Comparison of ENCODE assay signal across 20 cellular contexts in genomic region chr4:145486603-145487002, GRCh38. TPM values are rescaled to one million over a fixed set of nuclear protein-coding genes. Genes with fewer than 3 reads are reported as not detected.
DNase-seq lines count a peak whose midpoint lies in the region; FAIRE-seq and TF ChIP-seq lines count a peak whose summit lies in the region.
"Had no signal": no experiment of that assay in that cellular context is flagged by ENCODE, and none has a peak within 500 bp of the region (broad histone marks: within the 10 kb centered on the region; RNA-seq: fewer than 3 reads in every experiment).

No MANE protein-coding gene starts in this region.

- no peak overlapping the region for H3K27ac ChIP-seq in BLaER1
- peak overlapping the region; percentile 97 for H3K27ac ChIP-seq in OCI-LY1 (ENCODE audit: low read depth, low read length, poor library complexity, severe bottlenecking)
- no peak overlapping the region for H3K27ac ChIP-seq in keratinocyte (ENCODE audit: control insufficient read depth, insufficient read depth, low read length)
- H3K27ac ChIP-seq in trophoblast cell (ENCODE audit: low read depth, low read length), result no peak overlapping the region

- H2BK12ac ChIP-seq in trophoblast cell (ENCODE audit: low read length), result no peak overlapping the region

- no peak overlapping the region for H4K12ac ChIP-seq in trophoblast cell (ENCODE audit: low read depth, low read length)

- H3K18ac ChIP-seq in trophoblast cell (ENCODE audit: low read length), result no peak overlapping the region

- H3K4me1 ChIP-seq in BLaER1, result peaks cover 79% of the 10 kb centered on the region
- H3K4me1 ChIP-seq in OCI-LY1 (ENCODE audit: insufficient read depth, low read length, severe bottlenecking), result peaks cover 75% of the 10 kb centered on the region
- peaks cover 30% of the 10 kb centered on the region for H3K4me1 ChIP-seq in keratinocyte (ENCODE audit: control insufficient read depth, extremely low read depth, insufficient read depth, low read length)
- H3K4me1 ChIP-seq in trophoblast cell (ENCODE audit: control insufficient read depth in 1 of 2, insufficient read depth in 2 of 2, low read length in 2 of 2), result peaks cover 0 to 2% of the 10 kb centered on the region in 2 experiments

- WGBS in trophoblast cell (ENCODE audit: extremely low coverage, insufficient coverage, insufficient read length), result no CpG with 5 or more reads among the region's 3 CpGs

- H2BK5ac ChIP-seq in trophoblast cell (ENCODE audit: low read depth, low read length, poor library complexity), result no peak overlapping the region

- no peak overlapping the region for H3K14ac ChIP-seq in trophoblast cell (ENCODE audit: low read length)

- peaks cover 72% of the 10 kb centered on the region for H4K20me1 ChIP-seq in BLaER1
- no peaks in the 10 kb centered on the region for H4K20me1 ChIP-seq in OCI-LY1 (ENCODE audit: insufficient read depth, low read length)
- no peaks in the 10 kb centered on the region for H4K20me1 ChIP-seq in keratinocyte (ENCODE audit: control insufficient read depth, extremely low read depth, insufficient read depth, low read length)

- H3K9ac ChIP-seq in BLaER1, result no peak overlapping the region
- peak overlapping the region; percentile 97 for H3K9ac ChIP-seq in OCI-LY1 (ENCODE audit: low read length)
- no peak overlapping the region for H3K9ac ChIP-seq in keratinocyte (ENCODE audit: control insufficient read depth, extremely low read depth, insufficient read depth, low read length)
- no peak overlapping the region for H3K9ac ChIP-seq in trophoblast cell (ENCODE audit: low read length)

- TF ChIP-seq CTCF in OCI-LY1 (IDR thresholded peaks at IDR 0.05; ENCODE audit: low read length) (no peak), keratinocyte (optimal IDR thresholded peaks at IDR 0.05 in 1 of 3, IDR thresholded peaks at IDR 0.05 in 1 of 3, conservative IDR thresholded peaks at IDR 0.05 in 1 of 3; ENCODE audit: extremely low read depth in 1 of 3, insufficient read depth in 2 of 3, low read length in 3 of 3) (no peak)

- H4K8ac ChIP-seq in trophoblast cell (ENCODE audit: low read depth, low read length), result no peak overlapping the region

- FAIRE-seq in GM18507 (lab: Jason Lieb, UNC) (peak; percentile 9), keratinocyte (lab: Jason Lieb, UNC) (no peak)
- FAIRE-seq: D721Med had no signal

- no peak overlapping the region for H3K4ac ChIP-seq in trophoblast cell (ENCODE audit: low read depth, low read length)

- H3K79me2 ChIP-seq in OCI-LY1 (ENCODE audit: insufficient read depth, low read length), result peaks cover 90% of the 10 kb centered on the region
- peaks cover 80% of the 10 kb centered on the region for H3K79me2 ChIP-seq in keratinocyte (ENCODE audit: control insufficient read depth, insufficient read depth, low read length)
- H3K79me2 ChIP-seq in trophoblast cell (ENCODE audit: control insufficient read depth, insufficient read depth, low read length, poor library complexity), result peaks cover 10% of the 10 kb centered on the region

- H3K9me1 ChIP-seq in keratinocyte (ENCODE audit: control insufficient read depth, extremely low read depth, insufficient read depth, low read length), result no peaks in the 10 kb centered on the region

- no peaks in the 10 kb centered on the region for H3K9me2 ChIP-seq in OCI-LY1 (ENCODE audit: low read depth, low read length)

- H3K4me3 ChIP-seq in BLaER1 (no peak overlapping the region), OCI-LY1 (ENCODE audit: low read depth, low read length, poor library complexity, severe bottlenecking) (peak overlapping the region; percentile 80), keratinocyte (ENCODE audit: control insufficient read depth in 2 of 3, extremely low read depth in 1 of 3, insufficient read depth in 2 of 3, low read depth in 1 of 3, low read length in 3 of 3) (no peak overlapping the region), trophoblast cell (ENCODE audit: low read depth, low read length) (no peak overlapping the region)
- H3K4me3 ChIP-seq: GM23338, HAP-1 had no signal

- DNase-seq in GM18507 (ENCODE audit: extremely low spot score, insufficient read length, low read depth) (no peak), keratinocyte (ENCODE audit: low read depth, low spot score) (no peak), DMS 273 treated with DMSO at 0.1 percent for 48 hours (lab: John Stamatoyannopoulos, UW) (no peak), SHP77 treated with DMSO at 0.1 percent for 48 hours (lab: John Stamatoyannopoulos, UW) (no peak), HPDE6-E6E7 (ENCODE audit: extremely low spot score) (no peak), trophoblast cell (no peak)
- DNase-seq: AML-193, NCI-H1105, NCI-H146, NCI-H2029 treated with DMSO at 0.1 percent for 48 hours, NCI-H2171 treated with DMSO at 0.1 percent for 48 hours, NCI-H524 treated with DMSO at 0.1 percent for 48 hours, NCI-H82, Right ventricle myocardium superior, SW 1271 had no signal

- no peak overlapping the region for H4K91ac ChIP-seq in trophoblast cell (ENCODE audit: low read depth, low read length)

- H2BK120ac ChIP-seq in trophoblast cell (ENCODE audit: insufficient read depth, low read length, poor library complexity), result no peak overlapping the region

- H3K4me2 ChIP-seq in BLaER1 (peak overlapping the region; percentile 66), OCI-LY1 (ENCODE audit: low read length) (peak overlapping the region; percentile 80), keratinocyte (ENCODE audit: control insufficient read depth, extremely low read depth, insufficient read depth, low read depth, low read length) (peak overlapping the region; percentile 17), trophoblast cell (ENCODE audit: low read length) (no peak overlapping the region)

- no peak overlapping the region for H2AK5ac ChIP-seq in trophoblast cell (ENCODE audit: low read length)

- H2AFZ ChIP-seq in OCI-LY1 (ENCODE audit: low read length), result no peak overlapping the region
- H2AFZ ChIP-seq in keratinocyte (ENCODE audit: control insufficient read depth, low read length), result no peak overlapping the region
- no peak overlapping the region for H2AFZ ChIP-seq in trophoblast cell (ENCODE audit: insufficient read depth, low read length, poor library complexity)
- H2AFZ ChIP-seq: GM23338 had no signal

- no peak overlapping the region for H3K23ac ChIP-seq in trophoblast cell (ENCODE audit: low read length)

- peaks cover 9% of the 10 kb centered on the region for H3K79me1 ChIP-seq in trophoblast cell (ENCODE audit: low read length)

- H3K9me3 ChIP-seq in BLaER1 (no peaks in the 10 kb centered on the region), OCI-LY1 (ENCODE audit: low read length) (no peaks in the 10 kb centered on the region), keratinocyte (ENCODE audit: control insufficient read depth, low read depth, low read length) (no peaks in the 10 kb centered on the region), trophoblast cell (ENCODE audit: insufficient read depth, low read depth, low read length) (no peaks in the 10 kb centered on the region)
- H3K9me3 ChIP-seq: HAP-1 had no signal

- 0 out of 2 replicates have a peak, but pooled peaks cover 4% of the 10 kb centered on the region for H3K36me3 ChIP-seq in BLaER1
- peaks cover 11% of the 10 kb centered on the region; the same call in 1 of the 2 replicates for H3K36me3 ChIP-seq in OCI-LY1 (ENCODE audit: insufficient read depth, low read length)
- H3K36me3 ChIP-seq in keratinocyte (ENCODE audit: control insufficient read depth in 2 of 2, extremely low read depth in 1 of 2, insufficient read depth in 2 of 2, low read length in 2 of 2), result no peaks in the 10 kb centered on the region
- no peaks in the 10 kb centered on the region for H3K36me3 ChIP-seq in trophoblast cell (ENCODE audit: control insufficient read depth in 1 of 2, insufficient read depth in 2 of 2, low read length in 2 of 2)

- dilution Hi-C loops in keratinocyte (cut with MboI; ENCODE audit: extremely low pct_ligation_motif_present, low sequenced_read_pairs), result no loop called here

- 0 out of 2 replicates have a peak, but pooled peaks cover 5% of the 10 kb centered on the region for H3F3A ChIP-seq in OCI-LY1 (ENCODE audit: insufficient read depth, low read length)

- no peaks in the 10 kb centered on the region for H3K27me3 ChIP-seq in BLaER1
- no peaks in the 10 kb centered on the region for H3K27me3 ChIP-seq in OCI-LY1 (ENCODE audit: insufficient read depth, low read length)
- no peaks in the 10 kb centered on the region for H3K27me3 ChIP-seq in keratinocyte (ENCODE audit: control insufficient read depth, extremely low read depth, insufficient read depth, low read length)
- H3K27me3 ChIP-seq in trophoblast cell (ENCODE audit: insufficient read depth, low read length), result no peaks in the 10 kb centered on the region

RNA-seq across cellular contexts. Expression of gene SMAD1, which starts 5.0 kb away (rescaled TPM):
- 31.9 to 39.2 TPM (median 33.5 TPM) in 3 replicates for polyA plus RNA-seq in keratinocyte
- 11.6 TPM for polyA plus RNA-seq in keratinocyte (2011; ENCODE audit: low read depth)
- 22.5 and 30.9 TPM in 2 replicates for polyA plus RNA-seq in keratinocyte (2011; cell fraction: cytosol; rRNA removed)
- polyA plus RNA-seq in keratinocyte (2011; cell fraction: nucleus; rRNA removed), result 37.3 and 42.7 TPM in 2 replicates
- 12.5 and 18.1 TPM in 2 replicates for polyA plus RNA-seq in keratinocyte (2012; ENCODE audit: low replicate concordance)
- polyA minus RNA-seq in keratinocyte, result 29.3 to 39.9 TPM (median 34.1 TPM) in 3 replicates
- polyA minus RNA-seq in keratinocyte (2011; cell fraction: cytosol; rRNA and poly(A)+ RNA removed), result 17.1 TPM
- 27.4 and 40.8 TPM in 2 replicates for polyA minus RNA-seq in keratinocyte (2011; cell fraction: nucleus; rRNA and poly(A)+ RNA removed)
- 11.9 and 12.9 TPM in 2 replicates for polyA plus RNA-seq in trophoblast cell (2013)
